Comparison of ENCODE assay signal across 17 cellular contexts in genomic region chr3:27720029-27720518, GRCh38. TPM values are rescaled to one million over a fixed set of nuclear protein-coding genes. Genes with fewer than 3 reads are reported as not detected.
A peak's percentile ranks its signal among the peaks of the same experiment; 100 is the strongest.
DNase-seq lines count a peak whose midpoint lies in the region; ATAC-seq and TF ChIP-seq lines count a peak whose summit lies in the region.
"Had no signal": no experiment of that assay in that cellular context is flagged by ENCODE, and none has a peak within 500 bp of the region (broad histone marks: within the 10 kb centered on the region; RNA-seq: fewer than 3 reads in every experiment).

No MANE protein-coding gene starts in this region.

- peaks cover 57 to 72% (median 65%) of the 10 kb centered on the region in 3 donors for H3K4me1 Mint-ChIP-seq in CD8-positive, alpha-beta memory T cell
- peaks cover 34% of the 10 kb centered on the region for H3K4me1 Mint-ChIP-seq in activated naive CD8-positive, alpha-beta T cell treated with anti-CD3 and anti-CD28 coated beads, Interleukin-2, amount 10 ng/mL, durations not matched to agents 7 days and 5 days
- peaks cover 10 to 56% (median 47%) of the 10 kb centered on the region in 4 donors for H3K4me1 Mint-ChIP-seq in naive thymus-derived CD8-positive, alpha-beta T cell

- 12% methylated on average over 15 of the region's 15 CpGs for WGBS in HUES64

- H3K4me3 Mint-ChIP-seq in CD8-positive, alpha-beta memory T cell = peak overlapping the region; percentile 95 to 100 (median 99)
- H3K4me3 Mint-ChIP-seq in activated naive CD8-positive, alpha-beta T cell treated with anti-CD3 and anti-CD28 coated beads, Interleukin-2, amount 10 ng/mL, durations not matched to agents 7 days and 5 days = peak overlapping the region; percentile 14
- peak overlapping the region; percentile 47 to 98 (median 86) for H3K4me3 Mint-ChIP-seq in naive thymus-derived CD8-positive, alpha-beta T cell

- peak overlapping the region; percentile 40 for H3K4me3 ChIP-seq in CD8-positive, alpha-beta memory T cell (ENCODE audit: low read length)
- H3K4me3 ChIP-seq in HUES64 (ENCODE audit: low read length) (peak overlapping the region; percentile 56), upper lobe of right lung (no peak overlapping the region)
- H3K4me3 ChIP-seq: sigmoid colon had no signal

- H3K9ac ChIP-seq in HUES64 (ENCODE audit: low read depth, low read length) = no peak overlapping the region

- POLR2A ChIA-PET in CD8-positive, alpha-beta memory T cell (lab: Charles Lee) = interaction anchor here (0.5 to 5.0 kb wide), 6 partner anchors 11 to 629 kb away, joined by 4 to 59 read pairs (median 5); partner anchors contain the start of gene AZI2
- POLR2A ChIA-PET in activated naive CD8-positive, alpha-beta T cell treated with anti-CD3 and anti-CD28 coated beads, Interleukin-2, amount 10 ng/mL, durations not matched to agents 7 days and 5 days (lab: Charles Lee) = interaction anchor here (0.6 to 0.8 kb wide), 3 partner anchors 139 to 579 kb away, joined by 3 to 5 read pairs (median 5); no protein-coding TSS in a partner anchor
- POLR2A ChIA-PET in naive thymus-derived CD8-positive, alpha-beta T cell (lab: Charles Lee) = interaction anchor here (0.6 to 1.6 kb wide), 6 partner anchors 19 to 565 kb away, joined by 3 to 5 read pairs (median 3); partner anchors contain the start of gene SLC4A7

- H3K27ac Mint-ChIP-seq in CD8-positive, alpha-beta memory T cell = peak overlapping the region; percentile 66 to 98 (median 92)
- H3K27ac Mint-ChIP-seq in activated naive CD8-positive, alpha-beta T cell treated with anti-CD3 and anti-CD28 coated beads, Interleukin-2, amount 10 ng/mL, durations not matched to agents 7 days and 5 days = no peak overlapping the region
- peak overlapping the region in 4 of 10 donors; percentile 29 to 89 (median 74) for H3K27ac Mint-ChIP-seq in naive thymus-derived CD8-positive, alpha-beta T cell
- H3K27ac Mint-ChIP-seq: activated CD4-positive, alpha-beta T cell treated with anti-CD3 and anti-CD28 coated beads for 36 hours had no signal

- H3K9me3 ChIP-seq in CD8-positive, alpha-beta memory T cell (ENCODE audit: low read length) = no peaks in the 10 kb centered on the region
- no peaks in the 10 kb centered on the region for H3K9me3 ChIP-seq in HUES64 (ENCODE audit: insufficient read depth, low read depth, low read length)
- H3K9me3 ChIP-seq in upper lobe of right lung = no peaks in the 10 kb centered on the region
- H3K9me3 ChIP-seq: sigmoid colon, suprapubic skin had no signal

- peaks cover 19% of the 10 kb centered on the region for H3K27me3 ChIP-seq in CD8-positive, alpha-beta memory T cell (ENCODE audit: insufficient read depth, low read length, poor library complexity, severe bottlenecking)
- H3K27me3 ChIP-seq in HUES64 (ENCODE audit: insufficient read depth, low read length) (peaks cover 100% of the 10 kb centered on the region), upper lobe of right lung (peaks cover 91% of the 10 kb centered on the region)

- peak overlapping the region; percentile 48 for H3K27ac ChIP-seq in CD8-positive, alpha-beta memory T cell (ENCODE audit: low read depth, low read length)
- H3K27ac ChIP-seq in HUES64 (ENCODE audit: low read depth, low read length) (no peak overlapping the region; the same call in 1 of the 2 replicates), upper lobe of right lung (no peak overlapping the region)
- H3K27ac ChIP-seq: sigmoid colon, suprapubic skin had no signal

- H3K4me1 ChIP-seq in CD8-positive, alpha-beta memory T cell (ENCODE audit: insufficient read depth, low read length) = peaks cover 26% of the 10 kb centered on the region
- peaks cover 73% of the 10 kb centered on the region for H3K4me1 ChIP-seq in HUES64 (ENCODE audit: insufficient read depth, low read length)
- peaks cover 21% of the 10 kb centered on the region for H3K4me1 ChIP-seq in upper lobe of right lung

- CTCF ChIA-PET in CD8-positive, alpha-beta memory T cell (lab: Charles Lee) = interaction anchor here (0.7 to 7.4 kb wide), 9 partner anchors 8 to 629 kb away, joined by 3 to 85 read pairs (median 10); partner anchors contain the start of genes AZI2 and ZCWPW2

- peaks cover 15 to 65% (median 18%) of the 10 kb centered on the region in 3 donors for H3K36me3 Mint-ChIP-seq in CD8-positive, alpha-beta memory T cell
- no peaks in the 10 kb centered on the region for H3K36me3 Mint-ChIP-seq in activated naive CD8-positive, alpha-beta T cell treated with anti-CD3 and anti-CD28 coated beads, Interleukin-2, amount 10 ng/mL, durations not matched to agents 7 days and 5 days
- peaks cover 0 to 18% (median 11%) of the 10 kb centered on the region in 3 donors for H3K36me3 Mint-ChIP-seq in naive thymus-derived CD8-positive, alpha-beta T cell

- intact Hi-C loops in upper lobe of right lung (cut with DNase I) = no loop called here

- peaks cover 6% of the 10 kb centered on the region for H3K36me3 ChIP-seq in CD8-positive, alpha-beta memory T cell (ENCODE audit: insufficient read depth, low read length)
- H3K36me3 ChIP-seq in HUES64 (ENCODE audit: insufficient read depth, low read length) (no peaks in the 10 kb centered on the region), upper lobe of right lung (no peaks in the 10 kb centered on the region)
- H3K36me3 ChIP-seq: sigmoid colon, suprapubic skin had no signal

- peak in 1 of 5 donors; percentile 29 for DNase-seq in CD8-positive, alpha-beta memory T cell
- no peak for DNase-seq in activated naive CD8-positive, alpha-beta T cell treated with anti-CD3 and anti-CD28 coated beads, Interleukin-2, amount 10 ng/mL, durations not matched to agents 7 days and 5 days
- no peak for DNase-seq in naive thymus-derived CD8-positive, alpha-beta T cell
- DNase-seq in NCI-H69 (lab: John Stamatoyannopoulos, UW) (no peak), upper lobe of right lung (no peak)
- no peak for DNase-seq in activated CD4-positive, CD25-positive, alpha-beta regulatory T cell (lab: John Stamatoyannopoulos, UW)
- DNase-seq: AML-193, left cardiac atrium, midbrain, SHP77 treated with DMSO at 0.1 percent for 48 hours, sigmoid colon had no signal

- peaks cover 22% of the 10 kb centered on the region in 2 donors for H3K27me3 Mint-ChIP-seq in CD8-positive, alpha-beta memory T cell
- H3K27me3 Mint-ChIP-seq in activated naive CD8-positive, alpha-beta T cell treated with anti-CD3 and anti-CD28 coated beads, Interleukin-2, amount 10 ng/mL, durations not matched to agents 7 days and 5 days = peaks cover 63% of the 10 kb centered on the region
- H3K27me3 Mint-ChIP-seq in naive thymus-derived CD8-positive, alpha-beta T cell = peaks cover 16 to 41% (median 31%) of the 10 kb centered on the region in 5 donors

- no peak for TF ChIP-seq CTCF in upper lobe of right lung (IDR thresholded peaks at IDR 0.05)

- no peaks in the 10 kb centered on the region for H3K9me3 Mint-ChIP-seq in CD8-positive, alpha-beta memory T cell
- no peaks in the 10 kb centered on the region for H3K9me3 Mint-ChIP-seq in activated naive CD8-positive, alpha-beta T cell treated with anti-CD3 and anti-CD28 coated beads, Interleukin-2, amount 10 ng/mL, durations not matched to agents 7 days and 5 days
- no peaks in the 10 kb centered on the region for H3K9me3 Mint-ChIP-seq in naive thymus-derived CD8-positive, alpha-beta T cell

- no peak for ATAC-seq in activated naive CD8-positive, alpha-beta T cell treated with anti-CD3 and anti-CD28 coated beads, Interleukin-2, amount 10 ng/mL, durations not matched to agents 7 days and 5 days (ENCODE audit: low read depth)
- no peak for ATAC-seq in naive thymus-derived CD8-positive, alpha-beta T cell
- ATAC-seq in upper lobe of right lung = no peak
- ATAC-seq: activated CD4-positive, alpha-beta T cell treated with anti-CD3 and anti-CD28 coated beads for 36 hours had no signal

RNA-seq across cellular contexts. Expression of gene EOMES, which starts 2.0 kb away (rescaled TPM):
- total RNA-seq in CD8-positive, alpha-beta memory T cell = 10 to 100 TPM; 37.1 to 37.2 TPM
- 188 TPM for polyA plus RNA-seq in CD8-positive, alpha-beta memory T cell
- 21.3 TPM for polyA plus RNA-seq in HUES64 (2013, experiment 1 of 2)
- 24.8 TPM for polyA plus RNA-seq in HUES64 (2013, experiment 2 of 2)
- 10 to 100 TPM; 35.5 to 44.5 TPM for total RNA-seq in activated naive CD8-positive, alpha-beta T cell treated with anti-CD3 and anti-CD28 coated beads, Interleukin-2, amount 10 ng/mL, durations not matched to agents 7 days and 5 days
- total RNA-seq in naive thymus-derived CD8-positive, alpha-beta T cell = 1 to 10 TPM; 4.6 to 6.1 TPM
- polyA plus RNA-seq in naive thymus-derived CD8-positive, alpha-beta T cell = 100 to 1,000 TPM in 1 of 3 donors, 1 to 10 TPM in 2; 6.2 to 103 (median 8.4) TPM
- 1.2 TPM for total RNA-seq in upper lobe of right lung
- total RNA-seq: astrocyte, endothelial cell of umbilical vein, fibroblast of villous mesenchyme, sigmoid colon, suprapubic skin had no signal
- polyA plus RNA-seq: endothelial cell of umbilical vein had no signal

Comparison
In these comparisons a context has a peak if more than half of its experiments do, and no peak if none do; other contexts are left out.
1. H3K4me3 Mint-ChIP-seq: peak in every context shown above with its lines; median percentile 99 in CD8-positive, alpha-beta memory T cell; 86 in naive thymus-derived CD8-positive, alpha-beta T cell; 14 in activated naive CD8-positive, alpha-beta T cell treated with anti-CD3 and anti-CD28 coated beads, Interleukin-2, amount 10 ng/mL, durations not matched to agents 7 days and 5 days.
2. RNA of gene EOMES, which starts 2.0 kb away (total RNA-seq): 35.5 to 44.5 TPM in activated naive CD8-positive, alpha-beta T cell treated with anti-CD3 and anti-CD28 coated beads, Interleukin-2, amount 10 ng/mL, durations not matched to agents 7 days and 5 days and 37.1 to 37.2 TPM in CD8-positive, alpha-beta memory T cell; 4.6 to 6.1 TPM in naive thymus-derived CD8-positive, alpha-beta T cell and 1.2 TPM in upper lobe of right lung (single experiment); every median in the first group is over 4 times any median in the second.